9 cellular contexts compared by ENCODE assay signal in genomic region chr15:33310481-33311311, GRCh38. TPM values are rescaled to one million over a fixed set of nuclear protein-coding genes. Genes with fewer than 3 reads are reported as not detected.
DNase-seq lines count a peak whose midpoint lies in the region; ATAC-seq and TF ChIP-seq lines count a peak whose summit lies in the region.
"Had no signal": no experiment of that assay in that cellular context is flagged by ENCODE, and none has a peak within 500 bp of the region (broad histone marks: within the 10 kb centered on the region; RNA-seq: fewer than 3 reads in every experiment).

TSS of gene RYR3 (plus strand) at chr15:33310967. CDS start at chr15:33311046, 79 bp downstream.

- no peaks in the 10 kb centered on the region for H3K4me1 ChIP-seq in lower lobe of right lung
- no peaks in the 10 kb centered on the region for H3K4me1 ChIP-seq in thymus (ENCODE audit: control insufficient read depth, insufficient read depth, low read length)

- ATAC-seq in lower lobe of right lung (peak; percentile 27 to 35), GM18520 (IDR thresholded peaks at IDR 0.05; ENCODE audit: unreplicated experiment) (no peak)

- H3K36me3 ChIP-seq in lower lobe of right lung (no peaks in the 10 kb centered on the region), thymus (ENCODE audit: control insufficient read depth, insufficient read depth) (no peaks in the 10 kb centered on the region)

- peak within 1 kb of the TSS; percentile 27 for H3K4me3 ChIP-seq in lower lobe of right lung
- H3K4me3 ChIP-seq in thymus (ENCODE audit: low read length): peak within 1 kb of the TSS; percentile 10

- no peaks in the 10 kb centered on the region for H3K9me3 ChIP-seq in lower lobe of right lung
- H3K9me3 ChIP-seq in thymus (ENCODE audit: control insufficient read depth): no peaks in the 10 kb centered on the region

- DNase-seq in NCI-H2081 (lab: John Stamatoyannopoulos, UW) (peak; percentile 9 to 44), NCI-H2081 treated with DMSO at 0.1 percent for 48 hours (lab: John Stamatoyannopoulos, UW) (no peak), caudate nucleus (lab: John Stamatoyannopoulos, UW) (peak in 37 of 61 donors; percentile 7 to 74 (median 48)), lower lobe of right lung (no peak), NCI-H2107 (lab: John Stamatoyannopoulos, UW) (no peak)
- DNase-seq in activated CD4-positive, alpha-beta T cell treated with anti-CD3 and anti-CD28 coated beads, Interleukin-2, amount 50 U/mL, for 1 hour: no peak
- DNase-seq: activated naive CD8-positive, alpha-beta T cell treated with anti-CD3 and anti-CD28 coated beads, Interleukin-2, amount 10 ng/mL, durations not matched to agents 7 days and 5 days had no signal

- TF ChIP-seq CTCF in lower lobe of right lung (IDR thresholded peaks at IDR 0.05): no peak

- H3K27me3 ChIP-seq in lower lobe of right lung (ENCODE audit: low read depth) (peaks cover 36% of the 10 kb centered on the region), thymus (ENCODE audit: control insufficient read depth, insufficient read depth) (peaks cover 37% of the 10 kb centered on the region)

- H3K27ac ChIP-seq in caudate nucleus (ENCODE audit: low read depth, low read length): peak within 1 kb of the TSS; percentile 76
- H3K27ac ChIP-seq in lower lobe of right lung: no peak within 1 kb of the TSS
- H3K27ac ChIP-seq in thymus (ENCODE audit: low read depth): no peak within 1 kb of the TSS

- 2% methylated on average over 84 of the region's 84 CpGs for WGBS in thymus

- intact Hi-C loops in lower lobe of right lung (cut with DNase I): no loop called here

RNA-seq across cellular contexts. Expression of gene RYR3, which starts in this region (rescaled TPM):
- total RNA-seq in lower lobe of right lung: 0.32 TPM
- 10.4 TPM for polyA plus RNA-seq in thymus
- total RNA-seq: activated naive CD8-positive, alpha-beta T cell treated with anti-CD3 and anti-CD28 coated beads, Interleukin-2, amount 10 ng/mL, durations not matched to agents 7 days and 5 days had no signal

Comparison
In these comparisons a context has a peak if more than half of its experiments do, and no peak if none do; other contexts are left out.
1. DNase-seq: peak in NCI-H2081 (2 of 2) and caudate nucleus (37 of 61); none in NCI-H2081 treated with DMSO at 0.1 percent for 48 hours (single experiment), lower lobe of right lung (single experiment), activated CD4-positive, alpha-beta T cell treated with anti-CD3 and anti-CD28 coated beads, Interleukin-2, amount 50 U/mL, for 1 hour (single experiment) and NCI-H2107 (single experiment).
2. Peak in ATAC-seq and H3K4me3 ChIP-seq in lower lobe of right lung; RNA of the gene not detected or under 1 TPM.